9 cellular contexts compared by ENCODE assay signal in genomic region chr9:91905958-91906585, GRCh38. TPM values are rescaled to one million over a fixed set of nuclear protein-coding genes. Genes with fewer than 3 reads are reported as not detected.
DNase-seq lines count a peak whose midpoint lies in the region; ATAC-seq, FAIRE-seq and TF ChIP-seq lines count a peak whose summit lies in the region.
"Had no signal": no experiment of that assay in that cellular context is flagged by ENCODE, and none has a peak within 500 bp of the region (broad histone marks: within the 10 kb centered on the region; RNA-seq: fewer than 3 reads in every experiment).

No MANE protein-coding gene starts in this region.

- no peaks in the 10 kb centered on the region for H3K36me3 Mint-ChIP-seq in astrocyte (ENCODE audit: low read depth, unreplicated experiment)
- peaks cover 0 to 2% (median 0%) of the 10 kb centered on the region in 5 donors for H3K36me3 Mint-ChIP-seq in naive thymus-derived CD4-positive, alpha-beta T cell

- H3K9me3 Mint-ChIP-seq in astrocyte (ENCODE audit: unreplicated experiment), result no peaks in the 10 kb centered on the region
- no peaks in the 10 kb centered on the region for H3K9me3 Mint-ChIP-seq in naive thymus-derived CD4-positive, alpha-beta T cell

- H3K27ac Mint-ChIP-seq in astrocyte (ENCODE audit: unreplicated experiment), result no peak overlapping the region
- H3K27ac Mint-ChIP-seq in naive thymus-derived CD4-positive, alpha-beta T cell, result peak overlapping the region in 1 of 9 donors; percentile 83

- CTCF ChIA-PET in naive thymus-derived CD4-positive, alpha-beta T cell (lab: Charles Lee), result no interaction called here

- no peaks in the 10 kb centered on the region for H3K36me3 ChIP-seq in Peyer's patch
- H3K36me3 ChIP-seq in astrocyte (ENCODE audit: insufficient read depth, low read length), result no peaks in the 10 kb centered on the region
- H3K36me3 ChIP-seq in naive thymus-derived CD4-positive, alpha-beta T cell (ENCODE audit: control insufficient read depth in 2 of 3, insufficient read depth in 3 of 3, low read length in 3 of 3), result no peaks in the 10 kb centered on the region
- H3K36me3 ChIP-seq in tibial artery, result no peaks in the 10 kb centered on the region

- H3K4me1 Mint-ChIP-seq in astrocyte (ENCODE audit: low read depth, unreplicated experiment), result peaks cover 22% of the 10 kb centered on the region
- H3K4me1 Mint-ChIP-seq in naive thymus-derived CD4-positive, alpha-beta T cell, result peaks cover 0 to 48% (median 5%) of the 10 kb centered on the region in 7 donors

- peak overlapping the region; percentile 21 to 42 (median 38) for H3K4me3 ChIP-seq in Peyer's patch
- H3K4me3 ChIP-seq in astrocyte (ENCODE audit: insufficient read depth, low read depth, low read length), result no peak overlapping the region
- peak overlapping the region; percentile 56 for H3K4me3 ChIP-seq in naive thymus-derived CD4-positive, alpha-beta T cell (ENCODE audit: low read length)
- H3K4me3 ChIP-seq in tibial artery, result peak overlapping the region; percentile 25 to 28

- H3K4me2 ChIP-seq in astrocyte (ENCODE audit: low read length), result peak overlapping the region; percentile 42

- TF ChIP-seq CTCF in Peyer's patch (IDR thresholded peaks at IDR 0.05) (no peak), astrocyte (IDR thresholded peaks at IDR 0.05; ENCODE audit: insufficient read depth, low read depth, low read length) (no peak), tibial artery (IDR thresholded peaks at IDR 0.05) (no peak)

- no peaks in the 10 kb centered on the region for H3K79me2 ChIP-seq in astrocyte (ENCODE audit: insufficient read depth, low read length)

- intact Hi-C loops in naive thymus-derived CD4-positive, alpha-beta T cell (cut with micrococcal nuclease), result loop anchor here in 1 of 2 donors (1.0 kb wide), 1 partner anchor 44 kb away; the partner anchor contains the start of gene ROR2
- intact Hi-C loops in tibial artery (cut with DNase I; ENCODE audit: low total_unique reads), result no loop called here

- H3K9me3 ChIP-seq in Peyer's patch (no peaks in the 10 kb centered on the region), astrocyte (ENCODE audit: insufficient read depth, low read depth, low read length) (no peaks in the 10 kb centered on the region), tibial artery (no peaks in the 10 kb centered on the region)
- H3K9me3 ChIP-seq in naive thymus-derived CD4-positive, alpha-beta T cell (ENCODE audit: control insufficient read depth in 2 of 3, low read length in 3 of 3), result no peaks in the 10 kb centered on the region

- no peaks in the 10 kb centered on the region for H3K27me3 Mint-ChIP-seq in astrocyte (ENCODE audit: low read depth, unreplicated experiment)
- H3K27me3 Mint-ChIP-seq in naive thymus-derived CD4-positive, alpha-beta T cell, result peaks cover 3 to 18% (median 9%) of the 10 kb centered on the region in 5 donors

- no peak for FAIRE-seq in astrocyte (lab: Jason Lieb, UNC)

- H3K27ac ChIP-seq in Peyer's patch (peak overlapping the region in 1 of 4 donors; percentile 39), astrocyte (ENCODE audit: low read depth, low read length) (no peak overlapping the region), tibial artery (no peak overlapping the region)
- H3K27ac ChIP-seq in naive thymus-derived CD4-positive, alpha-beta T cell (ENCODE audit: low read depth, low read length), result no peak overlapping the region
- H3K27ac ChIP-seq: epithelial cell of prostate had no signal

- H3K9ac ChIP-seq in astrocyte (ENCODE audit: low read length), result no peak overlapping the region

- POLR2A ChIA-PET in naive thymus-derived CD4-positive, alpha-beta T cell (lab: Charles Lee), result no interaction called here

- peak; percentile 45 for DNase-seq in GM19240 (ENCODE audit: insufficient read length, low spot score)
- peak in 2 of 3 donors; percentile 18 to 64 for DNase-seq in Peyer's patch
- no peak for DNase-seq in astrocyte (ENCODE audit: low read depth)
- peak in 3 of 9 donors; percentile 1 to 65 (median 8) for DNase-seq in naive thymus-derived CD4-positive, alpha-beta T cell
- DNase-seq in tibial artery, result peak in 1 of 2 donors; percentile 35
- no peak for DNase-seq in DMS 273 (lab: John Stamatoyannopoulos, UW; ENCODE audit: unreplicated experiment)
- no peak for DNase-seq in NCI-H2196 treated with DMSO at 0.1 percent for 48 hours (lab: John Stamatoyannopoulos, UW; ENCODE audit: unreplicated experiment)

- no peaks in the 10 kb centered on the region for H4K20me1 ChIP-seq in astrocyte (ENCODE audit: insufficient read depth, low read length)

- ATAC-seq in naive thymus-derived CD4-positive, alpha-beta T cell, result peak; percentile 78
- ATAC-seq in HG03354 (IDR thresholded peaks at IDR 0.05; ENCODE audit: poor library complexity, severe bottlenecking, unreplicated experiment), result no peak

- no peak for TF ChIP-seq POLR2A in Peyer's patch (IDR thresholded peaks at IDR 0.05)

- H3K4me1 ChIP-seq in Peyer's patch (peaks cover 0 to 14% (median 2%) of the 10 kb centered on the region in 4 donors), astrocyte (ENCODE audit: insufficient read depth, low read length) (no peaks in the 10 kb centered on the region), tibial artery (no peaks in the 10 kb centered on the region)
- H3K4me1 ChIP-seq in naive thymus-derived CD4-positive, alpha-beta T cell (ENCODE audit: control insufficient read depth in 2 of 2, insufficient read depth in 2 of 2, low read length in 2 of 2), result peaks cover 0 to 17% of the 10 kb centered on the region in 2 donors

- no peaks in the 10 kb centered on the region for H3K27me3 ChIP-seq in Peyer's patch
- H3K27me3 ChIP-seq in astrocyte (ENCODE audit: insufficient read depth, low read length), result peaks cover 6% of the 10 kb centered on the region
- H3K27me3 ChIP-seq in naive thymus-derived CD4-positive, alpha-beta T cell (ENCODE audit: control insufficient read depth in 2 of 2, insufficient read depth in 2 of 2, low read length in 2 of 2), result no peaks in the 10 kb centered on the region
- H3K27me3 ChIP-seq in tibial artery, result peaks cover 0 to 7% of the 10 kb centered on the region in 2 donors

- H3K4me3 Mint-ChIP-seq in astrocyte (ENCODE audit: unreplicated experiment), result no peak overlapping the region
- peak overlapping the region in 1 of 10 donors; percentile 93 for H3K4me3 Mint-ChIP-seq in naive thymus-derived CD4-positive, alpha-beta T cell

- no peak overlapping the region for H2AFZ ChIP-seq in astrocyte (ENCODE audit: low read depth, low read length)

RNA-seq across cellular contexts. Expression of gene ROR2, which starts 44.0 kb away (rescaled TPM):
- total RNA-seq in Peyer's patch (1 to 10 TPM in 3 of 4 donors, under 1 TPM in 1; 0.70 to 9.9 (median 4.1) TPM), astrocyte (4.9 and 11.6 TPM in 2 replicates)
- total RNA-seq in naive thymus-derived CD4-positive, alpha-beta T cell, result 1 to 10 TPM in 1 of 5 experiments, under 1 TPM in 1, not detected in 3; 0.48 to 2.1 TPM
- not detected for polyA plus RNA-seq in naive thymus-derived CD4-positive, alpha-beta T cell

Comparison
In these comparisons a context has a peak if more than half of its experiments do, and no peak if none do; other contexts are left out.
1. DNase-seq: peak in GM19240 (single experiment) and Peyer's patch (2 of 3); none in astrocyte (single experiment), DMS 273 (single experiment) and NCI-H2196 treated with DMSO at 0.1 percent for 48 hours (single experiment).